1 cellular context compared by ENCODE assay signal in genomic region chr19:3140667-3141038, GRCh38.
A peak's percentile ranks its signal among the peaks of the same experiment; 100 is the strongest.
TF ChIP-seq lines count a peak whose summit lies in the region.

No MANE protein-coding gene starts in this region.

TF ChIP-seq in HepG2, 621 proteins besides CTCF, POLR2A, EP300 and RAD21:
- TF ChIP-seq ZNF24 (IDR thresholded peaks at IDR 0.05) (peak; percentile 80), SAP130 (CRISPR knock-in tag; IDR thresholded peaks at IDR 0.05; ENCODE audit: low read depth) (no peak), MED13 (CRISPR knock-in tag; IDR thresholded peaks at IDR 0.05) (no peak)
TF ChIP-seq in HepG2: peak in this region for 1.
